Comparison of ENCODE assay signal across 17 cellular contexts in the genomic region with DNA sequence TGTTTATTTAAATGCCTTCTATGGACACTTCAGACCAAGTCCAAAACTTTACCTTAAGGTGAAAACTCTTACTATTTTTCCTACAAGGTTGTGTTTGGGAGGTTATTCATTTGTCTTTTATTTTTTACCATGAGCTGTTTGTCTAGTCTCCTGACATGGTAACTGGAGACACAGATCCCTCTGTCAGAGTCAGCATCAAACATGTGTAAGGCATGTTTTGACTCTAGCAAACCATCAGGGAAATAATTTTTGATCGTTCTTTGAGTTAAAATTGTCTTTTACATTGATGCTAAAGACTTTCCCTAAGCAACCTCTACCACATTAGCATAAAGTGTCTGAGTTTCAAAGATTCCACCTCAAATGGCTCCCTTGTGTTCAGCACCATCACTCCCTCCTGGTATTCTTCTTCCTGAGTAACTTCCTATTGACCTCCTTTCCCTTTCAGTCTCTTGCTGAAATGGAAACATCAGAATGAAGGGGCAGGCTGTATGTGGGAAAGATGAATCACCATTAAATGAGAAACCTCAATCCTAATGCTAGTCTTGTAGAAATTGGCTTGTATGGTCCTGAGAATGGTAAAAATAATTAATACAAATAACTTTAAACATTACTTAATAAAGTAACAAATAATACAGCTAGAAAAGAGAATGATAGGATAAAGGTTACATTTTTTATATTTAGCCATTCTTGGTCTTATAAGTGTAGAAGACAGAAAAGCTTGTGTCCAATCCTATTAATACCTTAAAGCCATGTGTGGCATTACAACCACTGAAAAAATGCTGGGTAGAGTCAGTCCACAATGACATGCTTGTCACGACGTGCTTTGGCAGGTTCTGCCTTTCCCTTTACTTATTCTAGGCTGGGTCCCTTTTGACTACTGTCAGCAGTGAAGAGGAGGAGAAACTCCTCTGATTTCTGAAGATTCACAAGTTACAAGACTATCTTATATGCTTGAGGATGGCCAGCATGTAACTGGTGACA. TPM values are rescaled to one million over a fixed set of nuclear protein-coding genes. Genes with fewer than 3 reads are reported as not detected.
DNase-seq lines count a peak whose midpoint lies in the region; ATAC-seq and TF ChIP-seq lines count a peak whose summit lies in the region.
"Had no signal": no experiment of that assay in that cellular context is flagged by ENCODE, and none has a peak within 500 bp of the region (broad histone marks: within the 10 kb centered on the region; RNA-seq: fewer than 3 reads in every experiment).

No MANE protein-coding gene starts in this region.

- peaks cover 53% of the 10 kb centered on the region for H3K4me1 ChIP-seq in GM23248 (ENCODE audit: insufficient read depth)
- no peaks in the 10 kb centered on the region for H3K4me1 ChIP-seq in body of pancreas
- no peaks in the 10 kb centered on the region for H3K4me1 ChIP-seq in HAP-1
- H3K4me1 ChIP-seq: stomach had no signal

- H3K27ac Mint-ChIP-seq in activated T-helper 17 cell treated with anti-CD3 and anti-CD28 coated beads, Interleukin-2, amount 50 U/mL, for 72 hours = peak overlapping the region; percentile 95
- H3K27ac Mint-ChIP-seq: WTC11 had no signal

- in situ Hi-C loops in GM23248 (cut with MboI) = no loop called here
- in situ Hi-C loops in HAP-1 (cut with MboI; ENCODE audit: low sequenced_read_pairs) = no loop called here

- TF ChIP-seq CTCF in fibroblast of villous mesenchyme (IDR thresholded peaks at IDR 0.05; ENCODE audit: insufficient read depth, low read depth, low read length) (no peak), body of pancreas (IDR thresholded peaks at IDR 0.05) (no peak)

- no peaks in the 10 kb centered on the region for H3K9me3 Mint-ChIP-seq in activated T-helper 17 cell treated with anti-CD3 and anti-CD28 coated beads, Interleukin-2, amount 50 U/mL, for 72 hours
- H3K9me3 Mint-ChIP-seq: WTC11 had no signal

- H3K36me3 ChIP-seq in GM23248 (ENCODE audit: low read depth) = no peaks in the 10 kb centered on the region
- no peaks in the 10 kb centered on the region for H3K36me3 ChIP-seq in body of pancreas (replicated peaks in 1 of 2; ENCODE audit: insufficient read depth in 1 of 2, low read depth in 2 of 2)
- H3K36me3 ChIP-seq in HAP-1 (replicated peaks) = no peaks in the 10 kb centered on the region
- H3K36me3 ChIP-seq: stomach had no signal

- H3K79me2 ChIP-seq in GM23248 (ENCODE audit: insufficient read depth) = no peaks in the 10 kb centered on the region

- H3K9me2 ChIP-seq in GM23248 (ENCODE audit: insufficient read depth) = no peaks in the 10 kb centered on the region

- H3K4me2 ChIP-seq in GM23248 (ENCODE audit: unreplicated experiment) = peak overlapping the region; percentile 71

- peaks cover 44% of the 10 kb centered on the region for H3F3A ChIP-seq in GM23248 (ENCODE audit: insufficient read depth)

- H3K4me1 Mint-ChIP-seq in activated T-helper 17 cell treated with anti-CD3 and anti-CD28 coated beads, Interleukin-2, amount 50 U/mL, for 72 hours = peaks cover 46% of the 10 kb centered on the region
- H3K4me1 Mint-ChIP-seq: WTC11 had no signal

- peak overlapping the region; percentile 78 for H3K4me3 Mint-ChIP-seq in activated T-helper 17 cell treated with anti-CD3 and anti-CD28 coated beads, Interleukin-2, amount 50 U/mL, for 72 hours
- H3K4me3 Mint-ChIP-seq: WTC11 had no signal

- intact Hi-C loops in body of pancreas (cut with DNase I) = no loop called here

- H3K27ac ChIP-seq in GM23248 (peak overlapping the region; percentile 78), body of pancreas (no peak overlapping the region)
- H3K27ac ChIP-seq: stomach had no signal

- H2AFZ ChIP-seq in GM23248 = no peak overlapping the region

- WGBS in GM23248 (ENCODE audit: low coverage in 1 of 2, low lambda C conversion rate in 2 of 2, missing lambda C conversion rate in 2 of 2), 2 experiments = 66 to 71% methylated on average over 3 of the region's 3 CpGs
- 49 to 51% methylated on average over 3 of the region's 3 CpGs for WGBS in body of pancreas, 2 donors

- H4K20me1 ChIP-seq in GM23248 (ENCODE audit: insufficient read depth) = no peaks in the 10 kb centered on the region

- no peaks in the 10 kb centered on the region for H3K27me3 Mint-ChIP-seq in activated T-helper 17 cell treated with anti-CD3 and anti-CD28 coated beads, Interleukin-2, amount 50 U/mL, for 72 hours

- H3K9me3 ChIP-seq in GM23248 (ENCODE audit: low read depth) (no peaks in the 10 kb centered on the region), body of pancreas (no peaks in the 10 kb centered on the region), HAP-1 (no peaks in the 10 kb centered on the region)
- H3K9me3 ChIP-seq: stomach had no signal

- peak; percentile 51 for ATAC-seq in activated T-helper 17 cell treated with anti-CD3 and anti-CD28 coated beads, Interleukin-2, amount 50 U/mL, for 72 hours (replicated peaks)
- ATAC-seq in body of pancreas (no peak), HG02678 (IDR thresholded peaks at IDR 0.05; ENCODE audit: unreplicated experiment) (no peak)
- ATAC-seq: WTC11 had no signal

- H3K9ac ChIP-seq in GM23248 = no peak overlapping the region

- peaks cover 12% of the 10 kb centered on the region for H3K36me3 Mint-ChIP-seq in activated T-helper 17 cell treated with anti-CD3 and anti-CD28 coated beads, Interleukin-2, amount 50 U/mL, for 72 hours (ENCODE audit: low read depth)
- H3K36me3 Mint-ChIP-seq: WTC11 had no signal

- H3K4me3 ChIP-seq in GM23248 = peak overlapping the region; percentile 39
- H3K4me3 ChIP-seq in fibroblast of villous mesenchyme (ENCODE audit: low read depth, low read length) = no peak overlapping the region
- no peak overlapping the region for H3K4me3 ChIP-seq in body of pancreas
- no peak overlapping the region for H3K4me3 ChIP-seq in HAP-1
- H3K4me3 ChIP-seq: stomach had no signal

- TF ChIP-seq POLR2A in body of pancreas (IDR thresholded peaks at IDR 0.05) = no peak

- H3K27me3 ChIP-seq in GM23248 (replicated peaks; ENCODE audit: insufficient read depth) (no peaks in the 10 kb centered on the region), body of pancreas (no peaks in the 10 kb centered on the region), HAP-1 (ENCODE audit: low read depth) (no peaks in the 10 kb centered on the region)
- H3K27me3 ChIP-seq: stomach had no signal

- DNase-seq in AG08395 (ENCODE audit: low spot score) (peak; percentile 19), GM23248 (peak; percentile 61), fibroblast of villous mesenchyme (ENCODE audit: low read depth) (peak; percentile 10), middle frontal gyrus (ENCODE audit: extremely low spot score, low spot score) (no peak), body of pancreas (no peak), HAP-1 (ENCODE audit: low spot score in 2 of 2) (no peak)
- DNase-seq: C1 segment of cervical spinal cord, GDM1, hippocampal formation, NCI-H1105, NCI-H69, stomach had no signal

RNA-seq across cellular contexts. Expression of gene AIM2, which starts 14.3 kb away (rescaled TPM):
- 1.3 TPM in 2 replicates for total RNA-seq in GM23248 (2014; rRNA removed; shearing (Covaris generic))
- 2.5 and 2.6 TPM in 2 replicates for polyA plus RNA-seq in GM23248 (2016; fragmentation: Nextera tagmentation; extraction: Ambion mirVana)
- 100 to 1,000 TPM in 1 of 2 donors, 10 to 100 TPM in 1; 47.2 to 123 TPM for total RNA-seq in activated T-helper 17 cell treated with anti-CD3 and anti-CD28 coated beads, Interleukin-2, amount 50 U/mL, for 72 hours
- total RNA-seq in fibroblast of villous mesenchyme (0.32 TPM in 1 of 2 replicates, not detected in the other), body of pancreas (not detected)
- total RNA-seq: dermis microvascular lymphatic vessel endothelial cell, osteocyte had no signal

Comparison
In these comparisons a context has a peak if more than half of its experiments do, and no peak if none do; other contexts are left out.
1. DNase-seq: peak in AG08395 (single experiment), GM23248 (single experiment) and fibroblast of villous mesenchyme (single experiment); none in middle frontal gyrus (single experiment), body of pancreas (0 of 4) and HAP-1 (0 of 2).
2. RNA of gene AIM2, which starts 14.3 kb away (total RNA-seq): 47.2 to 123 TPM in activated T-helper 17 cell treated with anti-CD3 and anti-CD28 coated beads, Interleukin-2, amount 50 U/mL, for 72 hours; 1.3 TPM in GM23248, not detected in body of pancreas and 0.32 TPM in fibroblast of villous mesenchyme; every median in the first group is over 10 times any median in the second.